In genomic region chr1:192654607-192655389, GRCh38 we compare ENCODE assay signal across 17 cellular contexts. TPM values are rescaled to one million over a fixed set of nuclear protein-coding genes. Genes with fewer than 3 reads are reported as not detected.
A peak's percentile ranks its signal among the peaks of the same experiment; 100 is the strongest.
DNase-seq lines count a peak whose midpoint lies in the region; ATAC-seq and TF ChIP-seq lines count a peak whose summit lies in the region.
"Had no signal": no experiment of that assay in that cellular context is flagged by ENCODE, and none has a peak within 500 bp of the region (broad histone marks: within the 10 kb centered on the region; RNA-seq: fewer than 3 reads in every experiment).

No MANE protein-coding gene starts in this region.

- no peak overlapping the region for H2AFZ ChIP-seq in smooth muscle cell (ENCODE audit: low read depth)

- H3K9me3 ChIP-seq in smooth muscle cell (replicated peaks; ENCODE audit: low read depth) (no peaks in the 10 kb centered on the region), ascending aorta (no peaks in the 10 kb centered on the region)

- CTCF ChIA-PET in activated naive CD4-positive, alpha-beta T cell treated with anti-CD3 and anti-CD28 coated beads for 36 hours (lab: Charles Lee): interaction anchor here (0.7 kb wide), 1 partner anchor 313 kb away, joined by 3 read pairs; no protein-coding TSS in a partner anchor
- CTCF ChIA-PET in activated naive CD4-positive, alpha-beta T cell treated with anti-CD3 and anti-CD28 coated beads, Interleukin-2, amount 10 ng/mL, durations not matched to agents 7 days and 5 days (lab: Charles Lee): no interaction called here

- no peak overlapping the region for H3K4me2 ChIP-seq in smooth muscle cell

- no peak for ATAC-seq in GM18520 (IDR thresholded peaks at IDR 0.05; ENCODE audit: unreplicated experiment)
- ATAC-seq: stimulated activated naive B cell treated with anti-CD40 and anti-IgM and Interleukin-4, amounts not matched to agents 10 μg/mL and 1 μg/mL and 100 μg/mL, for 72 hours had no signal

- H3K4me1 Mint-ChIP-seq in activated naive CD4-positive, alpha-beta T cell treated with anti-CD3 and anti-CD28 coated beads for 36 hours (ENCODE audit: low read depth): peaks cover 8% of the 10 kb centered on the region
- no peaks in the 10 kb centered on the region for H3K4me1 Mint-ChIP-seq in activated naive CD4-positive, alpha-beta T cell treated with anti-CD3 and anti-CD28 coated beads, Interleukin-2, amount 10 ng/mL, durations not matched to agents 7 days and 5 days
- H3K4me1 Mint-ChIP-seq: B cell; nephron progenitor cell; stimulated activated naive B cell treated with anti-CD40 and anti-IgM and Interleukin-4, amounts not matched to agents 10 μg/mL and 1 μg/mL and 100 μg/mL, for 72 hours had no signal

- no peaks in the 10 kb centered on the region for H3K36me3 ChIP-seq in smooth muscle cell (ENCODE audit: low read depth)
- H3K36me3 ChIP-seq in ascending aorta: no peaks in the 10 kb centered on the region

- H3K4me3 ChIP-seq in epithelial cell of esophagus (ENCODE audit: low read length) (no peak overlapping the region), smooth muscle cell (no peak overlapping the region), ascending aorta (no peak overlapping the region)

- peaks cover 11% of the 10 kb centered on the region for H3K27me3 Mint-ChIP-seq in activated naive CD4-positive, alpha-beta T cell treated with anti-CD3 and anti-CD28 coated beads for 36 hours (ENCODE audit: low read depth)
- H3K27me3 Mint-ChIP-seq in activated naive CD4-positive, alpha-beta T cell treated with anti-CD3 and anti-CD28 coated beads, Interleukin-2, amount 10 ng/mL, durations not matched to agents 7 days and 5 days: no peaks in the 10 kb centered on the region
- H3K27me3 Mint-ChIP-seq: B cell had no signal

- peak; percentile 9 for DNase-seq in activated naive CD4-positive, alpha-beta T cell treated with anti-CD3 and anti-CD28 coated beads for 36 hours
- DNase-seq in activated naive CD4-positive, alpha-beta T cell treated with anti-CD3 and anti-CD28 coated beads, Interleukin-2, amount 10 ng/mL, durations not matched to agents 7 days and 5 days: no peak
- DNase-seq in M059J (ENCODE audit: low read depth) (peak; percentile 79), epithelial cell of esophagus (ENCODE audit: low read depth) (peak; percentile 54), smooth muscle cell (lab: John Stamatoyannopoulos, UW; ENCODE audit: unreplicated experiment) (no peak), middle frontal gyrus (ENCODE audit: extremely low spot score, low spot score) (no peak), ascending aorta (ENCODE audit: low spot score in 2 of 2) (no peak)
- DNase-seq: activated CD4-positive, alpha-beta T cell treated with anti-CD3 and anti-CD28 coated beads for 1 hour; GF-D8; NCI-H446 treated with DMSO at 0.1 percent for 48 hours; nephron progenitor cell; SIG-M5; stimulated activated CD4-positive, alpha-beta T cell treated with anti-CD3 and anti-CD28 coated beads, Interleukin-12 subunit alpha, Interleukin-12 subunit beta, amount 100 ng/mL, for 4 hours; stimulated activated naive B cell treated with anti-CD40 and anti-IgM and Interleukin-4, amounts not matched to agents 10 μg/mL and 1 μg/mL and 100 μg/mL, for 72 hours had no signal

- H4K20me1 ChIP-seq in smooth muscle cell (ENCODE audit: low read depth): no peaks in the 10 kb centered on the region

- no peak for TF ChIP-seq CTCF in epithelial cell of esophagus (IDR thresholded peaks at IDR 0.05; ENCODE audit: insufficient read depth, low read depth, low read length, missing control alignments)
- TF ChIP-seq CTCF in smooth muscle cell (IDR thresholded peaks at IDR 0.05; ENCODE audit: borderline replicate concordance, insufficient read depth, poor library complexity, severe bottlenecking): no peak
- no peak for TF ChIP-seq CTCF in ascending aorta (IDR thresholded peaks at IDR 0.05)

- no peaks in the 10 kb centered on the region for H3K9me3 Mint-ChIP-seq in activated naive CD4-positive, alpha-beta T cell treated with anti-CD3 and anti-CD28 coated beads for 36 hours
- no peaks in the 10 kb centered on the region for H3K9me3 Mint-ChIP-seq in activated naive CD4-positive, alpha-beta T cell treated with anti-CD3 and anti-CD28 coated beads, Interleukin-2, amount 10 ng/mL, durations not matched to agents 7 days and 5 days
- H3K9me3 Mint-ChIP-seq: nephron progenitor cell; stimulated activated naive B cell treated with anti-CD40 and anti-IgM and Interleukin-4, amounts not matched to agents 10 μg/mL and 1 μg/mL and 100 μg/mL, for 72 hours had no signal

- H3K27ac ChIP-seq in smooth muscle cell (ENCODE audit: low read depth): peak overlapping the region; percentile 25
- no peak overlapping the region for H3K27ac ChIP-seq in ascending aorta

- H3K4me1 ChIP-seq in smooth muscle cell (ENCODE audit: low read depth) (no peaks in the 10 kb centered on the region), ascending aorta (no peaks in the 10 kb centered on the region)

- H3K9ac ChIP-seq in smooth muscle cell (ENCODE audit: low read depth): no peak overlapping the region

- H3K27me3 ChIP-seq in smooth muscle cell (ENCODE audit: low read depth): no peaks in the 10 kb centered on the region
- H3K27me3 ChIP-seq in ascending aorta: no peaks in the 10 kb centered on the region

- H3K4me3 Mint-ChIP-seq in activated naive CD4-positive, alpha-beta T cell treated with anti-CD3 and anti-CD28 coated beads for 36 hours: no peak overlapping the region
- no peak overlapping the region for H3K4me3 Mint-ChIP-seq in activated naive CD4-positive, alpha-beta T cell treated with anti-CD3 and anti-CD28 coated beads, Interleukin-2, amount 10 ng/mL, durations not matched to agents 7 days and 5 days
- H3K4me3 Mint-ChIP-seq: B cell; nephron progenitor cell; stimulated activated naive B cell treated with anti-CD40 and anti-IgM and Interleukin-4, amounts not matched to agents 10 μg/mL and 1 μg/mL and 100 μg/mL, for 72 hours had no signal

- intact Hi-C loops in activated naive CD4-positive, alpha-beta T cell treated with anti-CD3 and anti-CD28 coated beads for 36 hours (cut with micrococcal nuclease): loop anchor here (1.0 kb wide), 1 partner anchor 14 kb away; no protein-coding TSS in a partner anchor
- intact Hi-C loops in ascending aorta (cut with DNase I): no loop called here

- WGBS in smooth muscle cell (ENCODE audit: low lambda C conversion rate): 78% methylated on average over 8 of the region's 8 CpGs

- no peaks in the 10 kb centered on the region for H3K36me3 Mint-ChIP-seq in activated naive CD4-positive, alpha-beta T cell treated with anti-CD3 and anti-CD28 coated beads for 36 hours (ENCODE audit: low read depth)
- no peaks in the 10 kb centered on the region for H3K36me3 Mint-ChIP-seq in activated naive CD4-positive, alpha-beta T cell treated with anti-CD3 and anti-CD28 coated beads, Interleukin-2, amount 10 ng/mL, durations not matched to agents 7 days and 5 days
- H3K36me3 Mint-ChIP-seq: stimulated activated naive B cell treated with anti-CD40 and anti-IgM and Interleukin-4, amounts not matched to agents 10 μg/mL and 1 μg/mL and 100 μg/mL, for 72 hours had no signal

- H3K27ac Mint-ChIP-seq in activated naive CD4-positive, alpha-beta T cell treated with anti-CD3 and anti-CD28 coated beads for 36 hours: no peak overlapping the region
- H3K27ac Mint-ChIP-seq in activated naive CD4-positive, alpha-beta T cell treated with anti-CD3 and anti-CD28 coated beads, Interleukin-2, amount 10 ng/mL, durations not matched to agents 7 days and 5 days: no peak overlapping the region
- H3K27ac Mint-ChIP-seq: B cell; nephron progenitor cell; stimulated activated naive B cell treated with anti-CD40 and anti-IgM and Interleukin-4, amounts not matched to agents 10 μg/mL and 1 μg/mL and 100 μg/mL, for 72 hours had no signal

- no peaks in the 10 kb centered on the region for H3F3A ChIP-seq in smooth muscle cell (ENCODE audit: low read depth)

- no peaks in the 10 kb centered on the region for H3K79me2 ChIP-seq in smooth muscle cell (ENCODE audit: low read depth)

RNA-seq across cellular contexts. Expression of gene RGS13, which starts 18.9 kb away (rescaled TPM):
- total RNA-seq in activated naive CD4-positive, alpha-beta T cell treated with anti-CD3 and anti-CD28 coated beads for 36 hours: not detected
- total RNA-seq in M059J (2014; rRNA removed; shearing (Covaris generic)): 0.20 TPM in 1 of 2 replicates, not detected in the other
- total RNA-seq in smooth muscle cell (1.3 TPM in 1 of 2 replicates, not detected in the other), ascending aorta (not detected)
- 0.27 and 0.45 TPM in 2 replicates for polyA plus RNA-seq in smooth muscle cell
- total RNA-seq: H1 had no signal
- polyA plus RNA-seq: H1 had no signal

Comparison
In these comparisons a context has a peak if more than half of its experiments do, and no peak if none do; other contexts are left out.
1. DNase-seq: peak in activated naive CD4-positive, alpha-beta T cell treated with anti-CD3 and anti-CD28 coated beads for 36 hours (single experiment), M059J (single experiment) and epithelial cell of esophagus (single experiment); none in activated naive CD4-positive, alpha-beta T cell treated with anti-CD3 and anti-CD28 coated beads, Interleukin-2, amount 10 ng/mL, durations not matched to agents 7 days and 5 days (single experiment), smooth muscle cell (single experiment), middle frontal gyrus (single experiment) and ascending aorta (0 of 2).